ENCODE assay signal across 8 cellular contexts in genomic region chr16:50697881-50698767, GRCh38. TPM values are rescaled to one million over a fixed set of nuclear protein-coding genes. Genes with fewer than 3 reads are reported as not detected.
DNase-seq lines count a peak whose midpoint lies in the region; ATAC-seq, FAIRE-seq and TF ChIP-seq lines count a peak whose summit lies in the region.

No MANE protein-coding gene starts in this region.

- peak; percentile 51 for ATAC-seq in GM19351 (IDR thresholded peaks at IDR 0.05; ENCODE audit: unreplicated experiment)
- peak; percentile 34 for ATAC-seq in HG03460 (IDR thresholded peaks at IDR 0.05; ENCODE audit: unreplicated experiment)

- no peak for TF ChIP-seq CTCF in kidney (IDR thresholded peaks at IDR 0.05; ENCODE audit: borderline replicate concordance, extremely low read depth, insufficient read depth)

- H3K4me2 ChIP-seq in BLaER1, result peak overlapping the region; percentile 92

- no peaks in the 10 kb centered on the region for H3K9me3 Mint-ChIP-seq in activated naive CD8-positive, alpha-beta T cell treated with anti-CD3 and anti-CD28 coated beads for 36 hours

- H3K27me3 Mint-ChIP-seq in activated naive CD8-positive, alpha-beta T cell treated with anti-CD3 and anti-CD28 coated beads for 36 hours, result peaks cover 11% of the 10 kb centered on the region

- H3K27ac ChIP-seq in BLaER1 (peak overlapping the region; percentile 68), kidney (ENCODE audit: low read depth in 2 of 2, low read length in 2 of 2) (peak overlapping the region in 1 of 2 donors; percentile 47)

- no peaks in the 10 kb centered on the region for H3K36me3 ChIP-seq in BLaER1
- H3K36me3 ChIP-seq in kidney (ENCODE audit: control insufficient read depth in 1 of 2, insufficient read depth in 2 of 2, low read length in 2 of 2), result no peaks in the 10 kb centered on the region

- peak; percentile 55 for DNase-seq in activated naive CD8-positive, alpha-beta T cell treated with anti-CD3 and anti-CD28 coated beads for 36 hours
- no peak for DNase-seq in kidney
- DNase-seq in stimulated activated CD8-positive, alpha-beta memory T cell treated with anti-CD3 and anti-CD28 coated beads, Interleukin-12 subunit alpha, Interleukin-12 subunit beta, amount 100 ng/mL, for 4 hours (ENCODE audit: low read depth), result peak; percentile 37
- DNase-seq in NCI-H187 treated with DMSO at 0.1 percent for 48 hours (lab: John Stamatoyannopoulos, UW), result no peak
- DNase-seq in GM19240 (ENCODE audit: insufficient read length, low spot score), result no peak

- H3K27me3 ChIP-seq in BLaER1, result no peaks in the 10 kb centered on the region

- intact Hi-C loops in kidney (cut with DNase I), result no loop called here

- H3K9ac ChIP-seq in BLaER1 (peak overlapping the region; percentile 70), kidney (ENCODE audit: low read length in 2 of 2) (peak overlapping the region; percentile 0 to 37)

- H4K20me1 ChIP-seq in BLaER1, result no peaks in the 10 kb centered on the region

- peaks cover under 1% of the 10 kb centered on the region; the same call in 1 of the 2 replicates for H3K9me3 ChIP-seq in BLaER1
- no peaks in the 10 kb centered on the region for H3K9me3 ChIP-seq in kidney (ENCODE audit: control insufficient read depth in 1 of 2, low read length in 2 of 2)

- H3K4me3 Mint-ChIP-seq in activated naive CD8-positive, alpha-beta T cell treated with anti-CD3 and anti-CD28 coated beads for 36 hours, result peak overlapping the region; percentile 60

- H3K4me3 ChIP-seq in BLaER1 (peak overlapping the region; percentile 44), kidney (ENCODE audit: low read length in 2 of 2) (peak overlapping the region; percentile 51 to 55)

- no peaks in the 10 kb centered on the region for H3K36me3 Mint-ChIP-seq in activated naive CD8-positive, alpha-beta T cell treated with anti-CD3 and anti-CD28 coated beads for 36 hours

- peaks cover 50% of the 10 kb centered on the region for H3K4me1 Mint-ChIP-seq in activated naive CD8-positive, alpha-beta T cell treated with anti-CD3 and anti-CD28 coated beads for 36 hours

- peak overlapping the region; percentile 89 for H3K27ac Mint-ChIP-seq in activated naive CD8-positive, alpha-beta T cell treated with anti-CD3 and anti-CD28 coated beads for 36 hours

- H3K4me1 ChIP-seq in BLaER1, result peaks cover 70% of the 10 kb centered on the region
- peaks cover 0 to 6% of the 10 kb centered on the region in 2 donors for H3K4me1 ChIP-seq in kidney (ENCODE audit: control insufficient read depth in 1 of 2, insufficient read depth in 1 of 2, low read depth in 1 of 2, low read length in 2 of 2)

- no peak for FAIRE-seq in kidney (lab: Jason Lieb, UNC)

RNA-seq across cellular contexts. Expression of gene NOD2, which starts 4.7 kb away (rescaled TPM):
- total RNA-seq in activated naive CD8-positive, alpha-beta T cell treated with anti-CD3 and anti-CD28 coated beads for 36 hours, result 1 to 10 TPM in 1 of 2 experiments, under 1 TPM in 1; 0.78 to 1.2 TPM
- total RNA-seq in kidney, result 3.6 TPM
- 0.22 TPM for polyA plus RNA-seq in kidney (ENCODE audit: insufficient read depth, low read depth, low replicate concordance)

RNA-seq across cellular contexts. Expression of gene SNX20, which starts 17.0 kb away (rescaled TPM):
- total RNA-seq in activated naive CD8-positive, alpha-beta T cell treated with anti-CD3 and anti-CD28 coated beads for 36 hours, result 10 to 100 TPM; 25.8 to 26.0 TPM
- total RNA-seq in kidney, result 6.2 TPM
- polyA plus RNA-seq in kidney (ENCODE audit: insufficient read depth, low read depth, low replicate concordance), result 0.67 TPM

RNA-seq across cellular contexts. Expression of gene CYLD, which starts 43.8 kb away (rescaled TPM):
- total RNA-seq in activated naive CD8-positive, alpha-beta T cell treated with anti-CD3 and anti-CD28 coated beads for 36 hours, result 10 to 100 TPM; 94.3 to 97.9 TPM
- 48.0 TPM for total RNA-seq in kidney
- polyA plus RNA-seq in kidney (ENCODE audit: insufficient read depth, low read depth, low replicate concordance), result 8.9 TPM

Comparison
In these comparisons a context has a peak if more than half of its experiments do, and no peak if none do; other contexts are left out.
1. DNase-seq: peak in activated naive CD8-positive, alpha-beta T cell treated with anti-CD3 and anti-CD28 coated beads for 36 hours (single experiment) and stimulated activated CD8-positive, alpha-beta memory T cell treated with anti-CD3 and anti-CD28 coated beads, Interleukin-12 subunit alpha, Interleukin-12 subunit beta, amount 100 ng/mL, for 4 hours (single experiment); none in kidney (single experiment), NCI-H187 treated with DMSO at 0.1 percent for 48 hours (single experiment) and GM19240 (single experiment).